In the genomic region with DNA sequence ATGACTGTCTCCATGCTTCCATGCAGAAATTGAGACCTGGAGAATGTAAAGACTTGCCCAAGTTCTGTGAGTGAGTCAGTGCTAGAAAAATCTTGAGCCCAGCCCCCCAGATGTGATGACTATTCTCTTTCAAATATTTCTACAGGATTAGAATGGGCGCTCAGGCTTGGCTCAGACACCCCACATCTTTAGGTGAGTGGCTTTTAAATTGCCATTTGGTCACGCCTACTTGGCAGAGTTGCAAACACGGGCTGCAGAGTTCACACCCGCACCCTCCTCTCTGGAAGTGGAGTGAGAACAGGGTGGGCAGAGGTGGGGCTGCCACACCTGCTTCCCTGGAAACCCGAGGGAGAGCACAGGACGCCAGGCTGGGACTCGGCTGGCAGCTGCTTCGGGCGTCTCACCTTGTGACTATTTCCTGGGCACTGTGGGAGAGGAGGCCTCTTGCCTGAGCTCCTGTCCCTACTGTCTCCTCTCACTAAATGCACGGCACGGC, we compare ENCODE assay signal across 11 cellular contexts. TPM values are rescaled to one million over a fixed set of nuclear protein-coding genes. Genes with fewer than 3 reads are reported as not detected.
DNase-seq lines count a peak whose midpoint lies in the region; ATAC-seq and TF ChIP-seq lines count a peak whose summit lies in the region.
"Had no signal": no experiment of that assay in that cellular context is flagged by ENCODE, and none has a peak within 500 bp of the region (broad histone marks: within the 10 kb centered on the region; RNA-seq: fewer than 3 reads in every experiment).

No MANE protein-coding gene starts in this region.

- peaks cover 56% of the 10 kb centered on the region for H3K4me1 ChIP-seq in SJSA1 (replicated peaks)
- H3K4me1 ChIP-seq: psoas muscle had no signal

- DNase-seq in AG04450 (ENCODE audit: low read depth, low spot score): no peak
- peak; percentile 58 for DNase-seq in HT-29 (ENCODE audit: low spot score)
- peak; percentile 86 to 89 for DNase-seq in SJSA1 (ENCODE audit: low read depth in 1 of 2, low spot score in 2 of 2)
- DNase-seq in iPS-NIHi11 (ENCODE audit: low spot score): peak; percentile 65
- no peak for DNase-seq in activated T-cell treated with anti-CD3 and anti-CD28 coated beads for 4 hours
- no peak for DNase-seq in hippocampal formation (lab: John Stamatoyannopoulos, UW)
- no peak for DNase-seq in stimulated activated CD4-positive, alpha-beta T cell treated with anti-CD3 and anti-CD28 coated beads, Interleukin-1b, Interleukin-23, amount 100 ng/mL, for 48 hours
- DNase-seq: aorta, psoas muscle had no signal

- POLR2A ChIA-PET in AG04450 (lab: Yijun Ruan, JAX): no interaction called here

- no peaks in the 10 kb centered on the region for H3K36me3 ChIP-seq in SJSA1

- H3K4me3 ChIP-seq in AG04450 (ENCODE audit: low read depth, low read length) (no peak overlapping the region), SJSA1 (no peak overlapping the region)
- H3K4me3 ChIP-seq: psoas muscle had no signal

- H3K27me3 ChIP-seq in AG04450 (ENCODE audit: control insufficient read depth, insufficient read depth, low read length) (no peaks in the 10 kb centered on the region), SJSA1 (replicated peaks) (no peaks in the 10 kb centered on the region)

- H3K9me3 ChIP-seq in AG04450 (ENCODE audit: control insufficient read depth, insufficient read depth, low read length) (peaks cover 9% of the 10 kb centered on the region), SJSA1 (replicated peaks) (no peaks in the 10 kb centered on the region; the same call in 1 of the 2 replicates)
- H3K9me3 ChIP-seq: psoas muscle had no signal

- CTCF ChIA-PET in AG04450 (lab: Charles Lee): interaction anchor here (1.3 to 3.2 kb wide), 2 partner anchors 27 to 148 kb away, joined by 4 to 10 read pairs; no protein-coding TSS in a partner anchor

- peak overlapping the region; percentile 49 for H3K27ac ChIP-seq in AG04450 (ENCODE audit: low read depth, low read length)
- peak overlapping the region; percentile 69 for H3K27ac ChIP-seq in SJSA1
- H3K27ac ChIP-seq: psoas muscle had no signal

- TF ChIP-seq CTCF in AG04450 (IDR thresholded peaks at IDR 0.05; ENCODE audit: low read depth, low read length): no peak

- ATAC-seq in HG02798 (IDR thresholded peaks at IDR 0.05; ENCODE audit: poor library complexity, unreplicated experiment): no peak
- ATAC-seq: psoas muscle, Right ventricle myocardium inferior had no signal

RNA-seq across cellular contexts. Expression of gene ROPN1L, which starts 37.6 kb away (rescaled TPM):
- polyA plus RNA-seq in AG04450 (2011; rRNA removed): 0.24 and 0.29 TPM in 2 replicates
- polyA minus RNA-seq in AG04450 (2011; rRNA and poly(A)+ RNA removed): 0.28 and 0.39 TPM in 2 replicates
- not detected in 2 replicates for total RNA-seq in HT-29 (2014; rRNA removed; shearing (Covaris generic))
- 2.9 and 3.0 TPM in 2 replicates for total RNA-seq in SJSA1 (2014; rRNA removed; shearing (Covaris generic))
- total RNA-seq: Right ventricle myocardium inferior had no signal

Comparison
In these comparisons a context has a peak if more than half of its experiments do, and no peak if none do; other contexts are left out.
1. DNase-seq: peak in HT-29 (single experiment), SJSA1 (2 of 2) and iPS-NIHi11 (single experiment); none in AG04450 (single experiment), activated T-cell treated with anti-CD3 and anti-CD28 coated beads for 4 hours (single experiment), hippocampal formation (0 of 2) and stimulated activated CD4-positive, alpha-beta T cell treated with anti-CD3 and anti-CD28 coated beads, Interleukin-1b, Interleukin-23, amount 100 ng/mL, for 48 hours (single experiment).